Comparison of ENCODE assay signal across 25 cellular contexts in genomic region chr5:158897444-158898160, GRCh38.
DNase-seq lines count a peak whose midpoint lies in the region; ATAC-seq and TF ChIP-seq lines count a peak whose summit lies in the region.
"Had no signal": no experiment of that assay in that cellular context is flagged by ENCODE, and none has a peak within 500 bp of the region (broad histone marks: within the 10 kb centered on the region; RNA-seq: fewer than 3 reads in every experiment).

No MANE protein-coding gene starts in this region.

- H3K4me2 ChIP-seq in OCI-LY7 (ENCODE audit: low read length) = peak overlapping the region; percentile 53
- H3K4me2 ChIP-seq: hepatocyte had no signal

- ATAC-seq in GM19043 (IDR thresholded peaks at IDR 0.05; ENCODE audit: low read depth, unreplicated experiment) (peak; percentile 30), HG02885 (IDR thresholded peaks at IDR 0.05; ENCODE audit: poor library complexity, unreplicated experiment) (peak; percentile 28), HG03175 (IDR thresholded peaks at IDR 0.05; ENCODE audit: unreplicated experiment) (no peak), GM18858 (IDR thresholded peaks at IDR 0.05; ENCODE audit: unreplicated experiment) (no peak)
- ATAC-seq: activated CD8-positive, alpha-beta T cell treated with anti-CD3 and anti-CD28 coated beads, Interleukin-2, amount 10 ng/mL, durations not matched to agents 7 days and 5 days; activated T-cell treated with anti-CD3 and anti-CD28 coated beads, Interleukin-2, amount 50 U/mL, for 4 hours; natural killer cell; WTC11 had no signal

- no peaks in the 10 kb centered on the region for H3K27me3 ChIP-seq in GM06990 (replicated peaks; ENCODE audit: control insufficient read depth, insufficient read depth, low read length)
- H3K27me3 ChIP-seq: hepatocyte, SJCRH30 had no signal

- no peaks in the 10 kb centered on the region for H3K79me2 ChIP-seq in OCI-LY7 (ENCODE audit: insufficient read depth, low read depth, low read length)
- H3K79me2 ChIP-seq: hepatocyte, parathyroid adenoma had no signal

- TF ChIP-seq CTCF in GM06990 (IDR thresholded peaks at IDR 0.05; ENCODE audit: insufficient read depth, low read length, poor library complexity, severe bottlenecking) = no peak
- TF ChIP-seq CTCF in OCI-LY7 (conservative IDR thresholded peaks at IDR 0.05; ENCODE audit: low read length) = no peak

- H3K4me1 ChIP-seq in OCI-LY7 (ENCODE audit: insufficient read depth, low read length, poor library complexity, severe bottlenecking) = peaks cover 16% of the 10 kb centered on the region
- H3K4me1 ChIP-seq: parathyroid adenoma, SJCRH30 had no signal

- H2AFZ ChIP-seq in OCI-LY7 (ENCODE audit: low read length) = no peak overlapping the region
- H2AFZ ChIP-seq: hepatocyte, parathyroid adenoma had no signal

- H4K20me1 ChIP-seq in OCI-LY7 (ENCODE audit: insufficient read depth, low read length) = no peaks in the 10 kb centered on the region

- intact Hi-C loops in OCI-LY7 (cut with micrococcal nuclease; ENCODE audit: unreplicated experiment) = no loop called here

- H3K36me3 ChIP-seq in GM06990 (ENCODE audit: control insufficient read depth, insufficient read depth, low read length) = no peaks in the 10 kb centered on the region
- no peaks in the 10 kb centered on the region for H3K36me3 ChIP-seq in OCI-LY7 (ENCODE audit: insufficient read depth, low read length)
- H3K36me3 ChIP-seq: SJCRH30 had no signal

- no peaks in the 10 kb centered on the region for H3K9me2 ChIP-seq in OCI-LY7 (ENCODE audit: insufficient read depth, low read length)

- H3K9me3 ChIP-seq in OCI-LY7 (ENCODE audit: low read length) = no peaks in the 10 kb centered on the region
- H3K9me3 ChIP-seq: SJCRH30 had no signal

- CTCF ChIA-PET in OCI-LY7 (lab: Charles Lee; ENCODE audit: unreplicated experiment) = no interaction called here

- H3K27ac ChIP-seq in OCI-LY7 (ENCODE audit: low read depth, low read length, poor library complexity, severe bottlenecking) = no peak overlapping the region
- H3K27ac ChIP-seq: hepatocyte, parathyroid adenoma, SJCRH30 had no signal

- peak; percentile 69 for DNase-seq in GM06990 (ENCODE audit: extremely low read depth, insufficient read length)
- no peak for DNase-seq in OCI-LY7 (ENCODE audit: low spot score)
- DNase-seq in SIG-M5 (lab: John Stamatoyannopoulos, UW) = no peak
- no peak for DNase-seq in kidney tubule cell (ENCODE audit: low spot score)
- DNase-seq: activated CD8-positive, alpha-beta T cell treated with anti-CD3 and anti-CD28 coated beads, Interleukin-2, amount 10 ng/mL, durations not matched to agents 7 days and 5 days; activated naive CD4-positive, alpha-beta T cell treated with anti-CD3 and anti-CD28 coated beads, Interleukin-2, amount 50 U/mL, for 16 hours; activated T-cell treated with anti-CD3 and anti-CD28 coated beads, Interleukin-2, amount 50 U/mL, for 4 hours; CD8-positive, alpha-beta memory T cell; DND-41; endodermal cell; mesenchymal stem cell; natural killer cell; NCI-H1092 treated with DMSO at 0.1 percent for 48 hours; NCI-H2107; NCI-H524 treated with DMSO at 0.1 percent for 48 hours; OCI-M1; SJCRH30; stimulated activated CD4-positive, alpha-beta T cell treated with anti-CD3 and anti-CD28 coated beads, Interleukin-1b, Interleukin-23, amount 100 ng/mL, for 48 hours had no signal

- no TSS peak for BruUV-seq in OCI-LY7 (replicated peaks; lab: Mats Ljungman, UMichigan)

- POLR2A ChIA-PET in OCI-LY7 (lab: Charles Lee) = interaction anchor here (0.6 to 2.2 kb wide), 4 partner anchors 19 to 309 kb away, joined by 3 to 7 read pairs (median 3); no protein-coding TSS in a partner anchor

- H3K4me3 ChIP-seq in GM06990 (replicated peaks; ENCODE audit: low read depth, low read length) = no peak overlapping the region
- H3K4me3 ChIP-seq in OCI-LY7 (ENCODE audit: low read depth, low read length, poor library complexity, severe bottlenecking) = no peak overlapping the region
- H3K4me3 ChIP-seq: hepatocyte, SJCRH30 had no signal

Comparison
In these comparisons a context has a peak if more than half of its experiments do, and no peak if none do; other contexts are left out.
1. ATAC-seq: peak in GM19043 (single experiment) and HG02885 (single experiment); none in HG03175 (single experiment) and GM18858 (single experiment).